Comparison of ENCODE assay signal across 8 cellular contexts in the genomic region with DNA sequence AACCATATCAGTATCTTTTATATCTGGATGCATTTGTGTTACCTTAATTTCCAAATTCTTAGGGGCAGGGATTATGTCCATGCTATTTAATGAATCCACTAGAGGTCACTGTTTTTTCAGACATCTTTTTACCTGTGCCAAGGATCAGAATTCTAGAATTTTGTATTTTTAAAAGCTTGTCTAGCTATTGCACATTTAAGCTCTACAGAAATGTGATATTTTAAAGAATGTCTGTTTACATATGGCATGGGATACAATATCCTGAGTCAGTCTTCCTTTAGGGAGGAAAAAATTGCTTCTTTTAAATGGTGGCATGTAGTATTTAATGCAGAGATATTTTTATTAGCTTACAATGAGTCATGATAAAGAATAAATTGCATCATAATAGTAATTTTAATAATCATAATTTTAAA. TPM values are rescaled to one million over a fixed set of nuclear protein-coding genes. Genes with fewer than 3 reads are reported as not detected.
DNase-seq lines count a peak whose midpoint lies in the region; ATAC-seq, FAIRE-seq and TF ChIP-seq lines count a peak whose summit lies in the region.

No MANE protein-coding gene starts in this region.

- FAIRE-seq in GM12892 (lab: Jason Lieb, UNC): no peak

- no peak for TF ChIP-seq POLR2A in lower leg skin (IDR thresholded peaks at IDR 0.05)
- TF ChIP-seq POLR2A in GM12892 (IDR thresholded peaks at IDR 0.05; ENCODE audit: low read depth, low read length): no peak

- H3K9me3 Mint-ChIP-seq in mesothelial cell of epicardium: peaks cover 7% of the 10 kb centered on the region

- H3K27ac Mint-ChIP-seq in mesothelial cell of epicardium: no peak overlapping the region

- intact Hi-C loops in lower leg skin (cut with DNase I; ENCODE audit: low total_unique reads): no loop called here

- no peaks in the 10 kb centered on the region for H3K4me1 Mint-ChIP-seq in mesothelial cell of epicardium

- no peak for DNase-seq in AG09319 (ENCODE audit: extremely low read depth, low read depth)
- peak; percentile 17 for DNase-seq in NCI-H748 treated with DMSO at 0.1 percent for 48 hours (lab: John Stamatoyannopoulos, UW)
- DNase-seq in cardiac fibroblast (ENCODE audit: low read depth in 2 of 2): peak; percentile 52 to 62
- DNase-seq in mesothelial cell of epicardium (ENCODE audit: low spot score in 2 of 2, unreplicated experiment in 2 of 2): no peak
- DNase-seq in lower leg skin (ENCODE audit: low spot score in 2 of 2): no peak
- no peak for DNase-seq in GM12892 (ENCODE audit: insufficient read length)

- H3K36me3 Mint-ChIP-seq in mesothelial cell of epicardium: peaks cover 35% of the 10 kb centered on the region

- no peak overlapping the region for H3K4me3 ChIP-seq in cardiac fibroblast (replicated peaks in 1 of 2; ENCODE audit: low read depth in 2 of 2, low read length in 2 of 2)
- H3K4me3 ChIP-seq in lower leg skin (ENCODE audit: low read depth, poor library complexity, severe bottlenecking): no peak overlapping the region

- H3K27me3 Mint-ChIP-seq in mesothelial cell of epicardium (ENCODE audit: low read depth): no peaks in the 10 kb centered on the region

- no peak overlapping the region for H3K4me3 Mint-ChIP-seq in mesothelial cell of epicardium

- TF ChIP-seq CTCF in AG09319 (IDR thresholded peaks at IDR 0.05; ENCODE audit: low read depth, low read length) (peak; percentile 49), cardiac fibroblast (IDR thresholded peaks at IDR 0.05; ENCODE audit: low read depth, low read length) (peak; percentile 44), mesothelial cell of epicardium (IDR thresholded peaks at IDR 0.05; ENCODE audit: unreplicated experiment) (peak; percentile 57), lower leg skin (IDR thresholded peaks at IDR 0.05) (no peak)

- peak; percentile 44 for ATAC-seq in GM18861 (IDR thresholded peaks at IDR 0.05; ENCODE audit: unreplicated experiment)
- no peak for ATAC-seq in HG03196 (IDR thresholded peaks at IDR 0.05; ENCODE audit: unreplicated experiment)

RNA-seq across cellular contexts. Expression of a gene that starts 11.3 kb away (rescaled TPM):
- total RNA-seq in mesothelial cell of epicardium (38.1 to 43.3 TPM (median 42.5 TPM) in 3 replicates), lower leg skin (10 to 100 TPM in 1 of 4 donors, 1 to 10 TPM in 3; 9.0 to 14.5 (median 9.3) TPM)
- polyA plus RNA-seq in GM12892 (2012; ENCODE audit: missing spikeins): 20.8 TPM

RNA-seq across cellular contexts. Expression of a gene that starts 11.4 kb away (rescaled TPM):
- 22.0 to 25.3 TPM (median 22.7 TPM) in 3 replicates for total RNA-seq in mesothelial cell of epicardium
- total RNA-seq in lower leg skin: 1 to 10 TPM; 4.6 to 9.3 (median 5.1) TPM
- 21.6 TPM for polyA plus RNA-seq in GM12892 (2012; ENCODE audit: missing spikeins)

Comparison
In these comparisons a context has a peak if more than half of its experiments do, and no peak if none do; other contexts are left out.
1. DNase-seq: peak in NCI-H748 treated with DMSO at 0.1 percent for 48 hours (single experiment) and cardiac fibroblast (2 of 2); none in AG09319 (single experiment), mesothelial cell of epicardium (0 of 2), lower leg skin (0 of 2) and GM12892 (single experiment).
2. CTCF ChIP-seq: peak in AG09319 (single experiment), cardiac fibroblast (single experiment) and mesothelial cell of epicardium (single experiment); none in lower leg skin (0 of 3).